In the genomic region with DNA sequence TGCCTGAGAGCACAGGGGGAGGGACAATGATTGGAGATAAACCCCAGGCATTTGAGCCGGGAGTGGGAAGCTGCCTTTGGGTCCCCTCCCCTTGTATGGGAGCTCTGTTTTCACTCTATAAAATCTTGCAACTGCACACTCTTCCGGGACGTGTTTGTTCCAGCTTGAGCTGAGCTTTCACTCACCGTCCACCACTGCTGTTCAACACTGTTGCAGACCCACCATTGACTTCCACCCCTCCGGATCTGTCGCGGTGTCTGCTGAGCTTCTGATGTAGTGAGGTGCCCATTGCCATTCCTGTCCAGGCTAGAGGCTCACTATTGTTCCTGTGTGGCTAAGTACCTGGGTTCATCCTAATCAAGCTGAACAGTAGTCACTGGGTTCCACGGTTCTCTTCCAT, we compare ENCODE assay signal across 9 cellular contexts.
"Had no signal": no experiment of that assay in that cellular context is flagged by ENCODE, and none has a peak within 500 bp of the region (broad histone marks: within the 10 kb centered on the region; RNA-seq: fewer than 3 reads in every experiment).

No MANE protein-coding gene starts in this region.

- ATAC-seq: HCT116, HepG2, K562 had no signal

- FAIRE-seq: HepG2, K562 had no signal

- H3K36me3 ChIP-seq: HAP-1 had no signal

- H2AFZ ChIP-seq: GM23248 had no signal

- H3K27ac ChIP-seq: GM23248, HL-60 had no signal

- DNase-seq: GM23248, H7, HFFc6, KG1 had no signal

- H3K4me3 ChIP-seq: GM23248, HAP-1, K562 had no signal

- H3K9ac ChIP-seq: GM23248 had no signal
